1 cellular context compared by ENCODE assay signal in the genomic region with DNA sequence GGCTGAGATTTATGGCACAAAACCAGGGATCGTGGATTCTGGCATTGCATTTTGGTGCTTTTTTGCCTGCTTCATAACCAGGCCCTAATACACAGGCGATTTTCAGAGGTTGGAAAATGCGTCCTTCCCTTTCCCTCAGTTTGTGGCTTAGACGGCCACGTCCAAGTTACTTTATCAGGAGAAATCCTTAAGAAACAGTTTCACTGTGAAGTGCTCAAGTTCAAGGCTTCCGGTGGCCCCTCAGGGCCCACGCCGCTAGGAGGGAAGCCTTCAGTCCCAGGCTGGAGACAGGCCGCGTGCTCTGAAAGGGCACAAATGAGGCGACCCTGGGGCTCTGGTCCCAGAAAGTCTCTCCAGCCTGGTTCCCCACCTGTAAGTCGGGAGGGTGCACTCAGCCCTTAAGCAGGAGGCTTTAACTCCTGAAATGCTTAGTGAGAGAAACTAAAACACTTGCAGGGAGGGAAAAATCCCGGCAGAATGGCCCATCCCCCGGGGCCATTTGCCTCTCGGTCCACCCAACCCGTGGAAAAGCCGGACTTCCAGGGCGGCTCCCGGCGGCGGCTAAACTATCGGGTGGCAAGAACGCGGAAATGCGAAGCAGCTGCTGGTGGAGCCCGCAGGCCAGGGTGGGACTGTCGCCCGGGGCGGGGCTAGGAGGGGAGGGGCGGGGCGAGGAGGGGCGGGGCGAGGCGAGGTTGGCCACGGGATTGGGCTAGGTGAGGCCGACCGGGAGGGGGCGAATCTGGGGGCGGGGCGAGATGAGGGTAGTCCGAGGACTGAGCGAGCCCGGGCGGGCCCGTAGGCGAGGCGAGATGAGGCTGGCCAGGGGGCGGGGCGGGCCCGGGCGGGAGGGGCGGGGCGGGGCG.
A peak's percentile ranks its signal among the peaks of the same experiment; 100 is the strongest.
TF ChIP-seq lines count a peak whose summit lies in the region.

No MANE protein-coding gene starts in this region.

TF ChIP-seq in HepG2, 621 proteins besides CTCF, POLR2A, EP300 and RAD21 (continued from another document and continues in another):
- TF ChIP-seq, protein P1, sequence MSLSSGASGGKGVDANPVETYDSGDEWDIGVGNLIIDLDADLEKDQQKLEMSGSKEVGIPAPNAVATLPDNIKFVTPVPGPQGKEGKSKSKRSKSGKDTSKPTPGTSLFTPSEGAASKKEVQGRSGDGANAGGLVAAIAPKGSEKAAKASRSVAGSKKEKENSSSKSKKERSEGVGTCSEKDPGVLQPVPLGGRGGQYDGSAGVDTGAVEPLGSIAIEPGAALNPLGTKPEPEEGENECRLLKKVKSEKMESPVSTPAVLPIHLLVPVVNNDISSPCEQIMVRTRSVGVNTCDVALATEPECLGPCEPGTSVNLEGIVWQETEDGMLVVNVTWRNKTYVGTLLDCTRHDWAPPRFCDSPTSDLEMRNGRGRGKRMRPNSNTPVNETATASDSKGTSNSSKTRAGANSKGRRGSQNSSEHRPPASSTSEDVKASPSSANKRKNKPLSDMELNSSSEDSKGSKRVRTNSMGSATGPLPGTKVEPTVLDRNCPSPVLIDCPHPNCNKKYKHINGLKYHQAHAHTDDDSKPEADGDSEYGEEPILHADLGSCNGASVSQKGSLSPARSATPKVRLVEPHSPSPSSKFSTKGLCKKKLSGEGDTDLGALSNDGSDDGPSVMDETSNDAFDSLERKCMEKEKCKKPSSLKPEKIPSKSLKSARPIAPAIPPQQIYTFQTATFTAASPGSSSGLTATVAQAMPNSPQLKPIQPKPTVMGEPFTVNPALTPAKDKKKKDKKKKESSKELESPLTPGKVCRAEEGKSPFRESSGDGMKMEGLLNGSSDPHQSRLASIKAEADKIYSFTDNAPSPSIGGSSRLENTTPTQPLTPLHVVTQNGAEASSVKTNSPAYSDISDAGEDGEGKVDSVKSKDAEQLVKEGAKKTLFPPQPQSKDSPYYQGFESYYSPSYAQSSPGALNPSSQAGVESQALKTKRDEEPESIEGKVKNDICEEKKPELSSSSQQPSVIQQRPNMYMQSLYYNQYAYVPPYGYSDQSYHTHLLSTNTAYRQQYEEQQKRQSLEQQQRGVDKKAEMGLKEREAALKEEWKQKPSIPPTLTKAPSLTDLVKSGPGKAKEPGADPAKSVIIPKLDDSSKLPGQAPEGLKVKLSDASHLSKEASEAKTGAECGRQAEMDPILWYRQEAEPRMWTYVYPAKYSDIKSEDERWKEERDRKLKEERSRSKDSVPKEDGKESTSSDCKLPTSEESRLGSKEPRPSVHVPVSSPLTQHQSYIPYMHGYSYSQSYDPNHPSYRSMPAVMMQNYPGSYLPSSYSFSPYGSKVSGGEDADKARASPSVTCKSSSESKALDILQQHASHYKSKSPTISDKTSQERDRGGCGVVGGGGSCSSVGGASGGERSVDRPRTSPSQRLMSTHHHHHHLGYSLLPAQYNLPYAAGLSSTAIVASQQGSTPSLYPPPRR (CRISPR knock-in tag; IDR thresholded peaks at IDR 0.05; ENCODE audit: borderline replicate concordance) = peak; percentile 8; the same call in 1 of the 2 replicates
- TF ChIP-seq RXRB (CRISPR knock-in tag; IDR thresholded peaks at IDR 0.05; ENCODE audit: borderline replicate concordance) (no peak), IKZF1 (IDR thresholded peaks at IDR 0.05) (no peak), RBM39 (IDR thresholded peaks at IDR 0.05; ENCODE audit: low read depth, low read length, poor library complexity, severe bottlenecking) (peak; percentile 16), HNRNPL (IDR thresholded peaks at IDR 0.05; ENCODE audit: low read depth, low read length) (no peak), TBX2 (CRISPR knock-in tag; IDR thresholded peaks at IDR 0.05; ENCODE audit: borderline replicate concordance) (no peak), FLYWCH1 (CRISPR knock-in tag; IDR thresholded peaks at IDR 0.05) (no peak), ADNP (CRISPR knock-in tag; IDR thresholded peaks at IDR 0.05) (no peak), ARID2 (CRISPR knock-in tag; IDR thresholded peaks at IDR 0.05; ENCODE audit: borderline replicate concordance) (no peak), ZBTB42 (CRISPR knock-in tag; IDR thresholded peaks at IDR 0.05) (no peak), ZNF3 (CRISPR knock-in tag; IDR thresholded peaks at IDR 0.05) (no peak), ZNF670 (CRISPR knock-in tag; IDR thresholded peaks at IDR 0.05; ENCODE audit: borderline replicate concordance) (no peak), POLR2AphosphoS2 (IDR thresholded peaks at IDR 0.05; ENCODE audit: low read depth, low read length) (no peak), TBX3 (IDR thresholded peaks at IDR 0.05; ENCODE audit: borderline replicate concordance) (no peak), ZMAT3 (CRISPR knock-in tag; conservative IDR thresholded peaks at IDR 0.05) (0 out of 2 replicates have a peak, but pooled peaks have one; percentile 6), ZNF383 (CRISPR knock-in tag; IDR thresholded peaks at IDR 0.05; ENCODE audit: borderline replicate concordance) (no peak), SIX1 (CRISPR knock-in tag; IDR thresholded peaks at IDR 0.05; ENCODE audit: borderline replicate concordance) (no peak), SRF (IDR thresholded peaks at IDR 0.05; ENCODE audit: low read depth, low read length) (no peak), ZNF607 (CRISPR knock-in tag; IDR thresholded peaks at IDR 0.05; ENCODE audit: borderline replicate concordance) (no peak), RFXAP (CRISPR knock-in tag; IDR thresholded peaks at IDR 0.05; ENCODE audit: borderline replicate concordance) (no peak), ZNF782 (CRISPR knock-in tag; IDR thresholded peaks at IDR 0.05; ENCODE audit: borderline replicate concordance) (no peak), ZNF816 (CRISPR knock-in tag; IDR thresholded peaks at IDR 0.05; ENCODE audit: borderline replicate concordance) (no peak), ZNF274 (CRISPR knock-in tag; IDR thresholded peaks at IDR 0.05) (peak; percentile 40; the same call in 1 of the 2 replicates), ZNF225 (CRISPR knock-in tag; IDR thresholded peaks at IDR 0.05) (no peak), TEAD2 (CRISPR knock-in tag; IDR thresholded peaks at IDR 0.05) (no peak), CC2D1A (CRISPR knock-in tag; IDR thresholded peaks at IDR 0.05) (no peak), ESRRA (CRISPR knock-in tag; IDR thresholded peaks at IDR 0.05; ENCODE audit: low read depth) (no peak), NFKBIZ (CRISPR knock-in tag; IDR thresholded peaks at IDR 0.05) (no peak), PCBP1 (IDR thresholded peaks at IDR 0.05; ENCODE audit: borderline replicate concordance, low read depth, low read length) (no peak), ZNF282 (IDR thresholded peaks at IDR 0.05; ENCODE audit: partially characterized antibody) (no peak), ZNF839 (CRISPR knock-in tag; IDR thresholded peaks at IDR 0.05; ENCODE audit: borderline replicate concordance) (no peak), KLF12 (CRISPR knock-in tag; IDR thresholded peaks at IDR 0.05; ENCODE audit: borderline replicate concordance) (no peak; the same call in 1 of the 2 replicates), CENPX (CRISPR knock-in tag; IDR thresholded peaks at IDR 0.05) (no peak), ZNF350 (CRISPR knock-in tag; IDR thresholded peaks at IDR 0.05; ENCODE audit: borderline replicate concordance, low read depth) (no peak)
- TF ChIP-seq, protein P2, sequence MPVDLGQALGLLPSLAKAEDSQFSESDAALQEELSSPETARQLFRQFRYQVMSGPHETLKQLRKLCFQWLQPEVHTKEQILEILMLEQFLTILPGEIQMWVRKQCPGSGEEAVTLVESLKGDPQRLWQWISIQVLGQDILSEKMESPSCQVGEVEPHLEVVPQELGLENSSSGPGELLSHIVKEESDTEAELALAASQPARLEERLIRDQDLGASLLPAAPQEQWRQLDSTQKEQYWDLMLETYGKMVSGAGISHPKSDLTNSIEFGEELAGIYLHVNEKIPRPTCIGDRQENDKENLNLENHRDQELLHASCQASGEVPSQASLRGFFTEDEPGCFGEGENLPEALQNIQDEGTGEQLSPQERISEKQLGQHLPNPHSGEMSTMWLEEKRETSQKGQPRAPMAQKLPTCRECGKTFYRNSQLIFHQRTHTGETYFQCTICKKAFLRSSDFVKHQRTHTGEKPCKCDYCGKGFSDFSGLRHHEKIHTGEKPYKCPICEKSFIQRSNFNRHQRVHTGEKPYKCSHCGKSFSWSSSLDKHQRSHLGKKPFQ (CRISPR knock-in tag; IDR thresholded peaks at IDR 0.05; ENCODE audit: insufficient replicate concordance) = no peak
- TF ChIP-seq, protein P3, sequence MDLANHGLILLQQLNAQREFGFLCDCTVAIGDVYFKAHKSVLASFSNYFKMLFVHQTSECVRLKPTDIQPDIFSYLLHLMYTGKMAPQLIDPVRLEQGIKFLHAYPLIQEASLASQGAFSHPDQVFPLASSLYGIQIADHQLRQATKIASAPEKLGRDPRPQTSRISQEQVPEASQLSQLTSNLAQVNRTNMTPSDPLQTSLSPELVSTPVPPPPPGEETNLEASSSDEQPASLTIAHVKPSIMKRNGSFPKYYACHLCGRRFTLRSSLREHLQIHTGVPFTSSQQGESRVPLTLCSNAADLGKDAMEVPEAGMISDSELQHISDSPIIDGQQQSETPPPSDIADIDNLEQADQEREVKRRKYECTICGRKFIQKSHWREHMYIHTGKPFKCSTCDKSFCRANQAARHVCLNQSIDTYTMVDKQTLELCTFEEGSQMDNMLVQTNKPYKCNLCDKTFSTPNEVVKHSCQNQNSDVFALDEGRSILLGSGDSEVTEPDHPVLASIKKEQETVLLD (CRISPR knock-in tag; IDR thresholded peaks at IDR 0.05; ENCODE audit: low read depth) = peak; percentile 7; the same call in 1 of the 2 replicates
- TF ChIP-seq, protein P4, sequence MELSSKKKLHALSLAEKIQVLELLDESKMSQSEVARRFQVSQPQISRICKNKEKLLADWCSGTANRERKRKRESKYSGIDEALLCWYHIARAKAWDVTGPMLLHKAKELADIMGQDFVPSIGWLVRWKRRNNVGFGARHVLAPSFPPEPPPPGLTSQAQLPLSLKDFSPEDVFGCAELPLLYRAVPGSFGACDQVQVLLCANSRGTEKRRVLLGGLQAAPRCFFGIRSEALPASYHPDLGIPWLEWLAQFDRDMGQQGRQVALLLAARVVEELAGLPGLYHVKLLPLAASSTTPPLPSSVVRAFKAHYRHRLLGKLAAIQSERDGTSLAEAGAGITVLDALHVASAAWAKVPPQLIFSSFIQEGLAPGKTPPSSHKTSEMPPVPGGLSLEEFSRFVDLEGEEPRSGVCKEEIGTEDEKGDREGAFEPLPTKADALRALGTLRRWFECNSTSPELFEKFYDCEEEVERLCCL (CRISPR knock-in tag; IDR thresholded peaks at IDR 0.05; ENCODE audit: borderline replicate concordance) = no peak
- TF ChIP-seq, protein P5, sequence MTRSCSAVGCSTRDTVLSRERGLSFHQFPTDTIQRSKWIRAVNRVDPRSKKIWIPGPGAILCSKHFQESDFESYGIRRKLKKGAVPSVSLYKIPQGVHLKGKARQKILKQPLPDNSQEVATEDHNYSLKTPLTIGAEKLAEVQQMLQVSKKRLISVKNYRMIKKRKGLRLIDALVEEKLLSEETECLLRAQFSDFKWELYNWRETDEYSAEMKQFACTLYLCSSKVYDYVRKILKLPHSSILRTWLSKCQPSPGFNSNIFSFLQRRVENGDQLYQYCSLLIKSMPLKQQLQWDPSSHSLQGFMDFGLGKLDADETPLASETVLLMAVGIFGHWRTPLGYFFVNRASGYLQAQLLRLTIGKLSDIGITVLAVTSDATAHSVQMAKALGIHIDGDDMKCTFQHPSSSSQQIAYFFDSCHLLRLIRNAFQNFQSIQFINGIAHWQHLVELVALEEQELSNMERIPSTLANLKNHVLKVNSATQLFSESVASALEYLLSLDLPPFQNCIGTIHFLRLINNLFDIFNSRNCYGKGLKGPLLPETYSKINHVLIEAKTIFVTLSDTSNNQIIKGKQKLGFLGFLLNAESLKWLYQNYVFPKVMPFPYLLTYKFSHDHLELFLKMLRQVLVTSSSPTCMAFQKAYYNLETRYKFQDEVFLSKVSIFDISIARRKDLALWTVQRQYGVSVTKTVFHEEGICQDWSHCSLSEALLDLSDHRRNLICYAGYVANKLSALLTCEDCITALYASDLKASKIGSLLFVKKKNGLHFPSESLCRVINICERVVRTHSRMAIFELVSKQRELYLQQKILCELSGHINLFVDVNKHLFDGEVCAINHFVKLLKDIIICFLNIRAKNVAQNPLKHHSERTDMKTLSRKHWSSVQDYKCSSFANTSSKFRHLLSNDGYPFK (CRISPR knock-in tag; IDR thresholded peaks at IDR 0.05; ENCODE audit: borderline replicate concordance) = no peak
- TF ChIP-seq, protein P6, sequence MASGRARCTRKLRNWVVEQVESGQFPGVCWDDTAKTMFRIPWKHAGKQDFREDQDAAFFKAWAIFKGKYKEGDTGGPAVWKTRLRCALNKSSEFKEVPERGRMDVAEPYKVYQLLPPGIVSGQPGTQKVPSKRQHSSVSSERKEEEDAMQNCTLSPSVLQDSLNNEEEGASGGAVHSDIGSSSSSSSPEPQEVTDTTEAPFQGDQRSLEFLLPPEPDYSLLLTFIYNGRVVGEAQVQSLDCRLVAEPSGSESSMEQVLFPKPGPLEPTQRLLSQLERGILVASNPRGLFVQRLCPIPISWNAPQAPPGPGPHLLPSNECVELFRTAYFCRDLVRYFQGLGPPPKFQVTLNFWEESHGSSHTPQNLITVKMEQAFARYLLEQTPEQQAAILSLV (CRISPR knock-in tag; IDR thresholded peaks at IDR 0.05; ENCODE audit: borderline replicate concordance) = no peak
- TF ChIP-seq, protein P7, sequence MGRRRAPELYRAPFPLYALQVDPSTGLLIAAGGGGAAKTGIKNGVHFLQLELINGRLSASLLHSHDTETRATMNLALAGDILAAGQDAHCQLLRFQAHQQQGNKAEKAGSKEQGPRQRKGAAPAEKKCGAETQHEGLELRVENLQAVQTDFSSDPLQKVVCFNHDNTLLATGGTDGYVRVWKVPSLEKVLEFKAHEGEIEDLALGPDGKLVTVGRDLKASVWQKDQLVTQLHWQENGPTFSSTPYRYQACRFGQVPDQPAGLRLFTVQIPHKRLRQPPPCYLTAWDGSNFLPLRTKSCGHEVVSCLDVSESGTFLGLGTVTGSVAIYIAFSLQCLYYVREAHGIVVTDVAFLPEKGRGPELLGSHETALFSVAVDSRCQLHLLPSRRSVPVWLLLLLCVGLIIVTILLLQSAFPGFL (CRISPR knock-in tag; IDR thresholded peaks at IDR 0.05) = no peak
- TF ChIP-seq, protein P8, sequence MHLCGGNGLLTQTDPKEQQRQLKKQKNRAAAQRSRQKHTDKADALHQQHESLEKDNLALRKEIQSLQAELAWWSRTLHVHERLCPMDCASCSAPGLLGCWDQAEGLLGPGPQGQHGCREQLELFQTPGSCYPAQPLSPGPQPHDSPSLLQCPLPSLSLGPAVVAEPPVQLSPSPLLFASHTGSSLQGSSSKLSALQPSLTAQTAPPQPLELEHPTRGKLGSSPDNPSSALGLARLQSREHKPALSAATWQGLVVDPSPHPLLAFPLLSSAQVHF (CRISPR knock-in tag; IDR thresholded peaks at IDR 0.05) = no peak
- TF ChIP-seq, protein P9, sequence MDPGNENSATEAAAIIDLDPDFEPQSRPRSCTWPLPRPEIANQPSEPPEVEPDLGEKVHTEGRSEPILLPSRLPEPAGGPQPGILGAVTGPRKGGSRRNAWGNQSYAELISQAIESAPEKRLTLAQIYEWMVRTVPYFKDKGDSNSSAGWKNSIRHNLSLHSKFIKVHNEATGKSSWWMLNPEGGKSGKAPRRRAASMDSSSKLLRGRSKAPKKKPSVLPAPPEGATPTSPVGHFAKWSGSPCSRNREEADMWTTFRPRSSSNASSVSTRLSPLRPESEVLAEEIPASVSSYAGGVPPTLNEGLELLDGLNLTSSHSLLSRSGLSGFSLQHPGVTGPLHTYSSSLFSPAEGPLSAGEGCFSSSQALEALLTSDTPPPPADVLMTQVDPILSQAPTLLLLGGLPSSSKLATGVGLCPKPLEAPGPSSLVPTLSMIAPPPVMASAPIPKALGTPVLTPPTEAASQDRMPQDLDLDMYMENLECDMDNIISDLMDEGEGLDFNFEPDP (CRISPR knock-in tag; conservative IDR thresholded peaks at IDR 0.05) = no peak
